In genomic region chr20:11982958-11983470, GRCh38 we compare ENCODE assay signal across 16 cellular contexts.
"Had no signal": no experiment of that assay in that cellular context is flagged by ENCODE, and none has a peak within 500 bp of the region (broad histone marks: within the 10 kb centered on the region; RNA-seq: fewer than 3 reads in every experiment).

No MANE protein-coding gene starts in this region.

- H3K9me2 ChIP-seq: SK-N-SH had no signal

- H3K27me3 ChIP-seq: esophagus squamous epithelium, right atrium auricular region, tibial artery, vagina had no signal

- H3K36me3 ChIP-seq: esophagus squamous epithelium, right atrium auricular region, tibial artery, vagina had no signal

- H3K4me1 ChIP-seq: esophagus squamous epithelium, right atrium auricular region, tibial artery, vagina had no signal

- FAIRE-seq: astrocyte had no signal

- H3K27me3 Mint-ChIP-seq: activated CD8-positive, alpha-beta memory T cell treated with anti-CD3 and anti-CD28 coated beads, Interleukin-2, amount 10 ng/mL, durations not matched to agents 7 days and 5 days; activated T-cell treated with anti-CD3 and anti-CD28 coated beads, Interleukin-2, amount 50 U/mL, for 24 hours had no signal

- H3K9me3 Mint-ChIP-seq: activated T-cell treated with anti-CD3 and anti-CD28 coated beads, Interleukin-2, amount 50 U/mL, for 24 hours had no signal

- H3K4me3 ChIP-seq: esophagus squamous epithelium, right atrium auricular region, skin epidermis, tibial artery, vagina had no signal

- H3K27ac ChIP-seq: esophagus squamous epithelium, right atrium auricular region, skin epidermis, tibial artery, vagina had no signal

- DNase-seq: activated CD4-positive, alpha-beta T cell treated with anti-CD3 and anti-CD28 coated beads for 1 hour; activated CD4-positive, alpha-beta T cell treated with anti-CD3 and anti-CD28 coated beads, Interleukin-2, amount 50 U/mL, for 4 hours; activated CD8-positive, alpha-beta memory T cell treated with anti-CD3 and anti-CD28 coated beads, Interleukin-2, amount 10 ng/mL, durations not matched to agents 7 days and 5 days; activated naive CD4-positive, alpha-beta T cell treated with anti-CD3 and anti-CD28 coated beads, Interleukin-2, amount 50 U/mL, for 16 hours; activated T-cell treated with anti-CD3 and anti-CD28 coated beads, Interleukin-2, amount 50 U/mL, for 24 hours; esophagus squamous epithelium; natural killer cell; posterior cingulate gyrus; SK-N-SH; T-cell; T1000; tibial artery had no signal

- H3K4me2 ChIP-seq: SK-N-SH had no signal

- H3K9me3 ChIP-seq: esophagus squamous epithelium, right atrium auricular region, SK-N-SH, tibial artery, vagina had no signal

- H3K36me3 Mint-ChIP-seq: activated CD8-positive, alpha-beta memory T cell treated with anti-CD3 and anti-CD28 coated beads, Interleukin-2, amount 10 ng/mL, durations not matched to agents 7 days and 5 days; natural killer cell; T-cell had no signal

- H3K9ac ChIP-seq: SK-N-SH had no signal

- H3K4me3 Mint-ChIP-seq: activated CD8-positive, alpha-beta memory T cell treated with anti-CD3 and anti-CD28 coated beads, Interleukin-2, amount 10 ng/mL, durations not matched to agents 7 days and 5 days; activated T-cell treated with anti-CD3 and anti-CD28 coated beads, Interleukin-2, amount 50 U/mL, for 24 hours; natural killer cell; T-cell had no signal

- H3K27ac Mint-ChIP-seq: activated CD8-positive, alpha-beta memory T cell treated with anti-CD3 and anti-CD28 coated beads, Interleukin-2, amount 10 ng/mL, durations not matched to agents 7 days and 5 days; activated T-cell treated with anti-CD3 and anti-CD28 coated beads, Interleukin-2, amount 50 U/mL, for 24 hours; natural killer cell; T-cell had no signal

- ATAC-seq: activated CD8-positive, alpha-beta memory T cell treated with anti-CD3 and anti-CD28 coated beads, Interleukin-2, amount 10 ng/mL, durations not matched to agents 7 days and 5 days; natural killer cell; T-cell had no signal

- H3K4me1 Mint-ChIP-seq: activated CD8-positive, alpha-beta memory T cell treated with anti-CD3 and anti-CD28 coated beads, Interleukin-2, amount 10 ng/mL, durations not matched to agents 7 days and 5 days; natural killer cell; T-cell had no signal
